In genomic region chr11:2302280-2302843, GRCh38 we compare ENCODE assay signal across 9 cellular contexts. TPM values are rescaled to one million over a fixed set of nuclear protein-coding genes. Genes with fewer than 3 reads are reported as not detected.
DNase-seq lines count a peak whose midpoint lies in the region; ATAC-seq lines count a peak whose summit lies in the region.
"Had no signal": no experiment of that assay in that cellular context is flagged by ENCODE, and none has a peak within 500 bp of the region (broad histone marks: within the 10 kb centered on the region; RNA-seq: fewer than 3 reads in every experiment).

No MANE protein-coding gene starts in this region.

- H3K4ac ChIP-seq in mesenchymal stem cell (ENCODE audit: low read depth in 1 of 2, low read length in 2 of 2) = peak overlapping the region in 1 of 2 experiments; percentile 16

- no peaks in the 10 kb centered on the region for H3K27me3 Mint-ChIP-seq in activated naive CD4-positive, alpha-beta T cell treated with anti-CD3 and anti-CD28 coated beads for 36 hours (ENCODE audit: low read depth)

- no peaks in the 10 kb centered on the region for H3K36me3 ChIP-seq in mesenchymal stem cell (ENCODE audit: control insufficient read depth in 1 of 2, insufficient read depth in 2 of 2, low read depth in 1 of 2, low read length in 2 of 2)

- 84% methylated on average over 15 of the region's 15 CpGs for WGBS in mesenchymal stem cell

- H3K4me3 Mint-ChIP-seq in activated naive CD4-positive, alpha-beta T cell treated with anti-CD3 and anti-CD28 coated beads for 36 hours = peak overlapping the region; percentile 92

- H3K14ac ChIP-seq in mesenchymal stem cell (ENCODE audit: low read length in 2 of 2) = no peak overlapping the region

- H3K9me3 ChIP-seq in mesenchymal stem cell (ENCODE audit: control insufficient read depth, low read length) = no peaks in the 10 kb centered on the region

- H2BK5ac ChIP-seq in mesenchymal stem cell (ENCODE audit: low read depth, low read length, poor library complexity, severe bottlenecking) = no peak overlapping the region

- peaks cover 5 to 14% of the 10 kb centered on the region in 2 experiments for H3K27me3 ChIP-seq in mesenchymal stem cell (ENCODE audit: control insufficient read depth in 1 of 2, insufficient read depth in 1 of 2, low read length in 2 of 2)

- no peak overlapping the region for H3K18ac ChIP-seq in mesenchymal stem cell (ENCODE audit: low read depth in 1 of 2, low read length in 2 of 2)

- DNase-seq in A172 (ENCODE audit: low spot score) (peak; percentile 34), mesenchymal stem cell (no peak), SK-N-DZ (ENCODE audit: low spot score) (no peak), GF-D8 (lab: John Stamatoyannopoulos, UW) (no peak)
- DNase-seq in activated naive CD4-positive, alpha-beta T cell treated with anti-CD3 and anti-CD28 coated beads for 36 hours = peak; percentile 38
- DNase-seq: NCI-H748 treated with DMSO at 0.1 percent for 48 hours had no signal

- no peaks in the 10 kb centered on the region for H3K36me3 Mint-ChIP-seq in activated naive CD4-positive, alpha-beta T cell treated with anti-CD3 and anti-CD28 coated beads for 36 hours (ENCODE audit: low read depth)

- H3K9me3 Mint-ChIP-seq in activated naive CD4-positive, alpha-beta T cell treated with anti-CD3 and anti-CD28 coated beads for 36 hours = no peaks in the 10 kb centered on the region

- intact Hi-C loops in activated naive CD4-positive, alpha-beta T cell treated with anti-CD3 and anti-CD28 coated beads for 36 hours (cut with micrococcal nuclease) = loop anchor here (2.0 to 5.0 kb wide), 3 partner anchors 34 to 600 kb away; partner anchors contain the start of gene CDKN1C

- CTCF ChIA-PET in activated naive CD4-positive, alpha-beta T cell treated with anti-CD3 and anti-CD28 coated beads for 36 hours (lab: Charles Lee) = interaction anchor here (0.6 to 8.0 kb wide), 8 partner anchors 15 to 589 kb away, joined by 3 to 197 read pairs (median 4); no protein-coding TSS in a partner anchor

- H3K79me1 ChIP-seq in mesenchymal stem cell (replicated peaks; ENCODE audit: low read length, poor library complexity, severe bottlenecking) = no peaks in the 10 kb centered on the region

- peak overlapping the region; percentile 89 for H3K27ac Mint-ChIP-seq in activated naive CD4-positive, alpha-beta T cell treated with anti-CD3 and anti-CD28 coated beads for 36 hours

- no peak overlapping the region for H3K4me3 ChIP-seq in mesenchymal stem cell (ENCODE audit: insufficient read depth in 1 of 2, low read depth in 1 of 2, low read length in 2 of 2)

- H3K4me1 ChIP-seq in mesenchymal stem cell (ENCODE audit: control insufficient read depth, insufficient read depth, low read depth, low read length) = peaks cover 30% of the 10 kb centered on the region

- H3K23ac ChIP-seq in mesenchymal stem cell (ENCODE audit: low read length in 2 of 2) = no peak overlapping the region

- ATAC-seq in HG03354 (IDR thresholded peaks at IDR 0.05; ENCODE audit: poor library complexity, severe bottlenecking, unreplicated experiment) (peak; percentile 22), HG02884 (IDR thresholded peaks at IDR 0.05; ENCODE audit: unreplicated experiment) (no peak), GM18520 (IDR thresholded peaks at IDR 0.05; ENCODE audit: unreplicated experiment) (no peak)

- no peak overlapping the region for H2BK15ac ChIP-seq in mesenchymal stem cell (ENCODE audit: low read depth, poor library complexity, severe bottlenecking)

- H4K8ac ChIP-seq in mesenchymal stem cell (ENCODE audit: low read length) = peak overlapping the region; percentile 45

- H2BK12ac ChIP-seq in mesenchymal stem cell (ENCODE audit: low read length in 2 of 2) = no peak overlapping the region

- no peak overlapping the region for H2AK5ac ChIP-seq in mesenchymal stem cell (ENCODE audit: low read length, severe bottlenecking)

- no peak overlapping the region for H2AFZ ChIP-seq in mesenchymal stem cell (ENCODE audit: low read depth, low read length)

- no peak overlapping the region for H2BK120ac ChIP-seq in mesenchymal stem cell (ENCODE audit: low read depth, low read length)

- H3K4me2 ChIP-seq in mesenchymal stem cell (ENCODE audit: low read length, poor library complexity, severe bottlenecking) = no peak overlapping the region

- H4K91ac ChIP-seq in mesenchymal stem cell (ENCODE audit: low read length) = peak overlapping the region; percentile 73

- H3K4me1 Mint-ChIP-seq in activated naive CD4-positive, alpha-beta T cell treated with anti-CD3 and anti-CD28 coated beads for 36 hours (ENCODE audit: low read depth) = peaks cover 50% of the 10 kb centered on the region

- no peak overlapping the region for H3K9ac ChIP-seq in mesenchymal stem cell (ENCODE audit: low read length)

- H3K27ac ChIP-seq in mesenchymal stem cell (ENCODE audit: low read length, poor library complexity, severe bottlenecking) = no peak overlapping the region

RNA-seq across cellular contexts. Expression of gene TSPAN32, which starts 0.5 kb away (rescaled TPM):
- 13.3 and 16.9 TPM in 2 replicates for total RNA-seq in A172 (2014; rRNA removed; shearing (Covaris generic))
- 1 to 10 TPM; 5.0 to 5.3 TPM for total RNA-seq in activated naive CD4-positive, alpha-beta T cell treated with anti-CD3 and anti-CD28 coated beads for 36 hours
- 0.15 TPM for polyA plus RNA-seq in mesenchymal stem cell (2013, experiment 1 of 2)
- 0.08 TPM for polyA plus RNA-seq in mesenchymal stem cell (2013, experiment 2 of 2)
- polyA plus RNA-seq in SK-N-DZ (2014; cell fraction: cytosol; rRNA removed) = not detected in 2 replicates
- 0.17 and 0.58 TPM in 2 replicates for polyA plus RNA-seq in SK-N-DZ (2014; cell fraction: nucleus; rRNA removed)

RNA-seq across cellular contexts. Expression of gene C11orf21, which starts 0.6 kb away (rescaled TPM):
- total RNA-seq in A172 (2014; rRNA removed; shearing (Covaris generic)) = 2.0 and 2.8 TPM in 2 replicates
- 1 to 10 TPM; 6.1 to 6.6 TPM for total RNA-seq in activated naive CD4-positive, alpha-beta T cell treated with anti-CD3 and anti-CD28 coated beads for 36 hours
- not detected for polyA plus RNA-seq in mesenchymal stem cell (2013, experiment 1 of 2)
- not detected for polyA plus RNA-seq in mesenchymal stem cell (2013, experiment 2 of 2)
- not detected in 2 replicates for polyA plus RNA-seq in SK-N-DZ (2014; cell fraction: cytosol; rRNA removed)
- 0.29 TPM in 1 of 2 replicates, not detected in the other for polyA plus RNA-seq in SK-N-DZ (2014; cell fraction: nucleus; rRNA removed)

RNA-seq across cellular contexts. Expression of gene ASCL2, which starts 32.0 kb away (rescaled TPM):
- not detected in 2 replicates for total RNA-seq in A172 (2014; rRNA removed; shearing (Covaris generic))
- total RNA-seq in activated naive CD4-positive, alpha-beta T cell treated with anti-CD3 and anti-CD28 coated beads for 36 hours = not detected
- not detected for polyA plus RNA-seq in mesenchymal stem cell (2013, experiment 1 of 2)
- not detected for polyA plus RNA-seq in mesenchymal stem cell (2013, experiment 2 of 2)
- not detected in 2 replicates for polyA plus RNA-seq in SK-N-DZ (2014; cell fraction: cytosol; rRNA removed)
- not detected in 2 replicates for polyA plus RNA-seq in SK-N-DZ (2014; cell fraction: nucleus; rRNA removed)

Comparison
In these comparisons a context has a peak if more than half of its experiments do, and no peak if none do; other contexts are left out.
1. DNase-seq: peak in A172 (single experiment) and activated naive CD4-positive, alpha-beta T cell treated with anti-CD3 and anti-CD28 coated beads for 36 hours (single experiment); none in mesenchymal stem cell (single experiment), SK-N-DZ (single experiment) and GF-D8 (single experiment).